24 cellular contexts compared by ENCODE assay signal in the genomic region with DNA sequence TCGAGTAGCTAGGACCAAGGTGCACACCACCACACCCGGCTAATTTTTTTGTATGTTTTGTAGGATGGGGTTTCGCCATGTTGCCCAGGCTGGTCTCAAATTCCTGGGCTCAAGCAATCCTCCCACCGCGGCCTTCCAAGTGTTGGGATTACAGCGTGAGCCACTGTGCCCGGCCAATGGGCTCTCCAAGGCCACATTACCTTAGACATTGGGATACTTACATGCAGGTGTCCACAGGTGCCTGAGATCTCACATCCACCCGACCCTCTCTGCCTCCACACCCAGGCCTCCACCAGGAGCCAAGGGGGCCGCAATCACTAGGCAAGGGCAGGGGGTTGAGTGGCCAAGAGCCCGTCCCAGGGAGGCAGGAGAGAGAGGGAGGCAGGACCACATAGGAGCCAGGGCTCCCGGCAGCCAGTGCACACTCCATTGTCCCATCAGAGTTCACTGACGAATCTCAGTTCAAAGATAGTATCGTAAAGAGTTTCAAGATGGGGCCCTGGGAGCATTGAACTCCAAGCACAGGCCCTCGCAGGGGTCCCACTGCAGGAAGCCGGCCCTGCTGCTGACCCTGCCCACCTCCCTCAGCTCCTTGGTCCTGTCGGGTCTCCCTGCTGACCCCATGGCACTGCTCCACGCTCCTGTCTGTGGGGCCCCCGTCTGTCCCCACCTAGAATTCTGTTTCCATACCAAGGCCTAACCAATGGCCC. TPM values are rescaled to one million over a fixed set of nuclear protein-coding genes. Genes with fewer than 3 reads are reported as not detected.
DNase-seq lines count a peak whose midpoint lies in the region; ATAC-seq and TF ChIP-seq lines count a peak whose summit lies in the region.
"Had no signal": no experiment of that assay in that cellular context is flagged by ENCODE, and none has a peak within 500 bp of the region (broad histone marks: within the 10 kb centered on the region; RNA-seq: fewer than 3 reads in every experiment).

No MANE protein-coding gene starts in this region.

- peaks cover 16% of the 10 kb centered on the region for H3K4me1 Mint-ChIP-seq in activated T-cell treated with anti-CD3 and anti-CD28 coated beads, Interleukin-2, amount 50 U/mL, for 24 hours (ENCODE audit: low read depth)
- peaks cover 21% of the 10 kb centered on the region for H3K4me1 Mint-ChIP-seq in neural crest cell

- ATAC-seq in GM21619 (IDR thresholded peaks at IDR 0.05; ENCODE audit: unreplicated experiment) = no peak
- ATAC-seq: Right ventricle myocardium inferior had no signal

- no peak for TF ChIP-seq CTCF in WERI-Rb-1 (IDR thresholded peaks at IDR 0.05; ENCODE audit: low read depth, low read length)
- no peak for TF ChIP-seq CTCF in neural crest cell (conservative IDR thresholded peaks at IDR 0.05)
- TF ChIP-seq CTCF in spleen (IDR thresholded peaks at IDR 0.05 in 8 of 11, conservative IDR thresholded peaks at IDR 0.05 in 3 of 11) = no peak

- H3K4me3 Mint-ChIP-seq in activated T-cell treated with anti-CD3 and anti-CD28 coated beads, Interleukin-2, amount 50 U/mL, for 24 hours = no peak overlapping the region
- no peak overlapping the region for H3K4me3 Mint-ChIP-seq in neural crest cell

- H3K36me3 ChIP-seq in WERI-Rb-1 (no peaks in the 10 kb centered on the region; the same call in 1 of the 2 replicates), spleen (peaks cover 0 to 3% (median 0%) of the 10 kb centered on the region in 6 donors)
- H3K36me3 ChIP-seq: Peyer's patch, SJSA1 had no signal

- H3K4me3 ChIP-seq in WERI-Rb-1 (ENCODE audit: low read depth, low read length) (no peak overlapping the region), spleen (no peak overlapping the region)
- H3K4me3 ChIP-seq: Peyer's patch, SJSA1 had no signal

- intact Hi-C loops in spleen (cut with DNase I; ENCODE audit: low total_unique reads) = no loop called here

- H3K27me3 ChIP-seq in WERI-Rb-1 (ENCODE audit: insufficient read depth, low read depth, severe bottlenecking) (no peaks in the 10 kb centered on the region), spleen (replicated peaks in 1 of 7) (peaks cover 0 to 3% (median 0%) of the 10 kb centered on the region in 7 donors)
- H3K27me3 ChIP-seq: Peyer's patch, SJSA1 had no signal

- H3K27ac Mint-ChIP-seq in activated T-cell treated with anti-CD3 and anti-CD28 coated beads, Interleukin-2, amount 50 U/mL, for 24 hours = peak overlapping the region; percentile 33
- H3K27ac Mint-ChIP-seq in neural crest cell (ENCODE audit: unreplicated experiment) = peak overlapping the region; percentile 12

- 83 to 94% (median 90%) methylated on average over 13 to 18 of the region's 18 CpGs for WGBS in spleen, 5 donors

- H3K27ac ChIP-seq in WERI-Rb-1 (no peak overlapping the region), spleen (peak overlapping the region in 5 of 8 donors; percentile 7 to 66 (median 28))
- H3K27ac ChIP-seq: 22Rv1, Peyer's patch, SJSA1 had no signal

- peaks cover 4% of the 10 kb centered on the region for H3K9me3 Mint-ChIP-seq in activated T-cell treated with anti-CD3 and anti-CD28 coated beads, Interleukin-2, amount 50 U/mL, for 24 hours
- no peaks in the 10 kb centered on the region for H3K9me3 Mint-ChIP-seq in neural crest cell
- H3K9me3 Mint-ChIP-seq: IgD-negative memory B cell had no signal

- no peak for TF ChIP-seq POLR2A in spleen (IDR thresholded peaks at IDR 0.05)

- H3K9me3 ChIP-seq in WERI-Rb-1 (ENCODE audit: severe bottlenecking) (peaks cover 15% of the 10 kb centered on the region), spleen (peaks cover 0 to 14% (median 9%) of the 10 kb centered on the region in 8 donors)
- H3K9me3 ChIP-seq: Peyer's patch, SJSA1 had no signal

- H3K27me3 Mint-ChIP-seq in activated T-cell treated with anti-CD3 and anti-CD28 coated beads, Interleukin-2, amount 50 U/mL, for 24 hours = peaks cover 33% of the 10 kb centered on the region
- H3K27me3 Mint-ChIP-seq in neural crest cell (ENCODE audit: low read depth) = no peaks in the 10 kb centered on the region

- DNase-seq in activated T-cell treated with anti-CD3 and anti-CD28 coated beads, Interleukin-2, amount 50 U/mL, for 24 hours = no peak
- no peak for DNase-seq in activated T-cell treated with anti-CD3 and anti-CD28 coated beads, Interleukin-2, amount 50 U/mL, for 48 hours
- DNase-seq in WERI-Rb-1 (peak; percentile 7), neural crest cell (ENCODE audit: low read depth, low spot score) (no peak), spleen (peak; percentile 43), CD1c-positive myeloid dendritic cell (ENCODE audit: extremely low spot score) (no peak), NCI-H69 (lab: John Stamatoyannopoulos, UW) (no peak)
- DNase-seq: ACHN, C1 segment of cervical spinal cord, DMS53, GDM1, Kasumi-1, NCI-H1694, NCI-H2081, NCI-H2171, NCI-H345, NCI-H524, NCI-H82 had no signal

- H3K4me1 ChIP-seq in spleen = peaks cover 14 to 87% (median 49%) of the 10 kb centered on the region in 6 donors

- H3K36me3 Mint-ChIP-seq in activated T-cell treated with anti-CD3 and anti-CD28 coated beads, Interleukin-2, amount 50 U/mL, for 24 hours (ENCODE audit: low read depth) = no peaks in the 10 kb centered on the region
- H3K36me3 Mint-ChIP-seq in neural crest cell (ENCODE audit: low read depth) = no peaks in the 10 kb centered on the region

RNA-seq across cellular contexts. Expression of a gene that starts 55.3 kb away (rescaled TPM):
- total RNA-seq in neural crest cell = 110 and 111 TPM in 2 replicates
- total RNA-seq in spleen = 100 to 1,000 TPM in 4 of 7 donors, 10 to 100 TPM in 3; 70.7 to 132 (median 114) TPM
- 10 to 100 TPM; 15.8 to 21.8 (median 20.9) TPM for polyA plus RNA-seq in spleen

Comparison
In these comparisons a context has a peak if more than half of its experiments do, and no peak if none do; other contexts are left out.
1. DNase-seq: peak in WERI-Rb-1 (single experiment) and spleen (single experiment); none in activated T-cell treated with anti-CD3 and anti-CD28 coated beads, Interleukin-2, amount 50 U/mL, for 24 hours (single experiment), activated T-cell treated with anti-CD3 and anti-CD28 coated beads, Interleukin-2, amount 50 U/mL, for 48 hours (0 of 2), neural crest cell (single experiment), CD1c-positive myeloid dendritic cell (single experiment) and NCI-H69 (single experiment).